In the genomic region with DNA sequence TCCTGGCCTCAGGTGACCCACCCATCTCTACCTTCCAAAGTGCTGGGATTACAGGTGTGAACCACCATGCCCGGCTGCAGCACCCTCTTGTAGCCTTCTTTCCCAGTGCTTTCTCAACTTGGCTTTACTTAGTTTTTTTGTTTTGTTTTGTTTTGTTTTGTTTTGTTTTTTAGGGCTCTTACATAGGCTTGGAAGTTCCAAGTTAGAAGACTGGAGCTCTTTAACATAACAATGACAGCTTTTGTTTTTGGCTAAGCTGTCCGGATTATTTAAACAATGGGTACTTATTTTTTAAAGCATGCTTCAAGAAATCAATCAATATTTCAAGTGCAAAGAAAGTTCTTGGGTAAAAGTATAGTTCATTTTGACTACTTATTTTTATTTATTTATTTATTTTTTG, we compare ENCODE assay signal across 28 cellular contexts.
"Had no signal": no experiment of that assay in that cellular context is flagged by ENCODE, and none has a peak within 500 bp of the region (broad histone marks: within the 10 kb centered on the region; RNA-seq: fewer than 3 reads in every experiment).

No MANE protein-coding gene starts in this region.

- H3K27me3 Mint-ChIP-seq: dendritic cell treated with granulocyte-macrophage colony-stimulating factor and Interleukin-4, amounts not matched to agents 40 ng/mL and 50 ng/mL, for 4 days; naive thymus-derived CD8-positive, alpha-beta T cell; progenitor cell of endocrine pancreas; stimulated activated naive CD8-positive, alpha-beta T cell treated with anti-CD3 and anti-CD28 coated beads, Interleukin-15, amount 100 ng/mL, for 72 hours had no signal

- H3K36me3 ChIP-seq: colonic mucosa, esophagus muscularis mucosa, gastroesophageal sphincter, lower lobe of right lung, neutrophil, pancreas, suprapubic skin, uterus had no signal

- H3K4me1 ChIP-seq: colonic mucosa, lower lobe of right lung, pancreas, suprapubic skin, transverse colon, upper lobe of right lung, uterus had no signal

- H3K27me3 ChIP-seq: colonic mucosa, esophagus muscularis mucosa, foreskin keratinocyte, gastroesophageal sphincter, neutrophil, pancreas, suprapubic skin, transverse colon, upper lobe of right lung, uterus had no signal

- DNase-seq: colonic mucosa; effector CD8-positive, alpha-beta T cell; endodermal cell; foreskin keratinocyte; glutamatergic neuron; hypothalamus; left ventricle myocardium superior; lower lobe of right lung; naive thymus-derived CD8-positive, alpha-beta T cell; pancreas; stimulated activated CD4-positive, alpha-beta T cell treated with anti-CD3 and anti-CD28 coated beads, Interleukin-12 subunit alpha, Interleukin-12 subunit beta, amount 100 ng/mL, for 4 hours; stimulated activated CD4-positive, alpha-beta T cell treated with anti-CD3 and anti-CD28 coated beads, Interleukin-1b, Interleukin-23, amount 100 ng/mL, for 48 hours; stimulated activated CD4-positive, alpha-beta T cell treated with anti-CD3 and anti-CD28 coated beads, Interleukin-4, amount 100 ng/mL, for 1 hour; stimulated activated CD8-positive, alpha-beta memory T cell treated with anti-CD3 and anti-CD28 coated beads, Interleukin-4, amount 100 ng/mL, for 48 hours; stimulated activated naive CD4-positive, alpha-beta T cell; stimulated activated naive CD8-positive, alpha-beta T cell treated with anti-CD3 and anti-CD28 coated beads, Interleukin-15, amount 100 ng/mL, for 72 hours; transverse colon; upper lobe of right lung; uterus had no signal

- H3K4me3 ChIP-seq: colonic mucosa, esophagus muscularis mucosa, gastroesophageal sphincter, lower lobe of right lung, pancreas, smooth muscle cell, suprapubic skin, transverse colon, upper lobe of right lung, uterus had no signal

- H3K9me3 Mint-ChIP-seq: dendritic cell treated with granulocyte-macrophage colony-stimulating factor and Interleukin-4, amounts not matched to agents 40 ng/mL and 50 ng/mL, for 4 days; endodermal cell; naive thymus-derived CD8-positive, alpha-beta T cell; stimulated activated naive CD8-positive, alpha-beta T cell treated with anti-CD3 and anti-CD28 coated beads, Interleukin-15, amount 100 ng/mL, for 72 hours had no signal

- H3K27ac Mint-ChIP-seq: dendritic cell treated with granulocyte-macrophage colony-stimulating factor and Interleukin-4, amounts not matched to agents 40 ng/mL and 50 ng/mL, for 4 days; endodermal cell; progenitor cell of endocrine pancreas; stimulated activated naive CD8-positive, alpha-beta T cell treated with anti-CD3 and anti-CD28 coated beads, Interleukin-15, amount 100 ng/mL, for 72 hours had no signal

- ATAC-seq: foreskin keratinocyte; gastroesophageal sphincter; left ventricle myocardium superior; lower lobe of right lung; naive thymus-derived CD8-positive, alpha-beta T cell; pancreas; sciatic nerve; stimulated activated naive CD8-positive, alpha-beta T cell treated with anti-CD3 and anti-CD28 coated beads, Interleukin-15, amount 100 ng/mL, for 72 hours; upper lobe of right lung had no signal

- H3K27ac ChIP-seq: colonic mucosa, epithelial cell of prostate, esophagus muscularis mucosa, foreskin keratinocyte, gastroesophageal sphincter, lower lobe of right lung, neutrophil, pancreas, suprapubic skin, transverse colon, upper lobe of right lung, uterus had no signal

- H3K4me2 ChIP-seq: smooth muscle cell had no signal

- H3K4me3 Mint-ChIP-seq: dendritic cell treated with granulocyte-macrophage colony-stimulating factor and Interleukin-4, amounts not matched to agents 40 ng/mL and 50 ng/mL, for 4 days; endodermal cell; naive thymus-derived CD8-positive, alpha-beta T cell; stimulated activated naive CD8-positive, alpha-beta T cell treated with anti-CD3 and anti-CD28 coated beads, Interleukin-15, amount 100 ng/mL, for 72 hours had no signal
